11 cellular contexts compared by ENCODE assay signal in the genomic region with DNA sequence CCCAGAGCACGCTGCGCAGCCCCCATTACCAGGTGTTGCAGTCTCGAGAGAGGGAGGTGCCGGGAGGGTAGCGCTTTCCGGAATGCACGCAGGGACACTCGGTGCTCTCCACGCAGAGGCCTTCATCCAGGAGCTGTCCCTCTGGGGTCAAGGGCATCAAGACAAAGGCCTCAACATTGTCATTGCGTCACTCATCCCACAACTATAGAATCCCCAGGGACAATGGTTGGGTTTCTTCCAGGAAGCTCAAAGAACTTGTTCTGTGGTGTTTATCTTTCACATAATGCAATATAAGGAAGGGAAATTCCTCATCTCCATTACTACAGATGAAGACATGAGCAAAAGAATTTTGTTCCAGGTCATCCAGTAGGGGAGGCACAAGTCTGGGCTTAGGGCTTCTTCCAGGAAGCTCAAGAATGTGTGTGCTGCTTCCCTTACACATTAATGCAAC. TPM values are rescaled to one million over a fixed set of nuclear protein-coding genes. Genes with fewer than 3 reads are reported as not detected.
DNase-seq lines count a peak whose midpoint lies in the region; ATAC-seq and TF ChIP-seq lines count a peak whose summit lies in the region.
"Had no signal": no experiment of that assay in that cellular context is flagged by ENCODE, and none has a peak within 500 bp of the region (broad histone marks: within the 10 kb centered on the region; RNA-seq: fewer than 3 reads in every experiment).

No MANE protein-coding gene starts in this region.

- TF ChIP-seq POLR2A in spleen (IDR thresholded peaks at IDR 0.05): no peak

- peaks cover 87% of the 10 kb centered on the region for H3K4me1 ChIP-seq in left ventricle myocardium inferior
- peaks cover 14 to 59% (median 44%) of the 10 kb centered on the region in 6 donors for H3K4me1 ChIP-seq in spleen

- H3K27ac ChIP-seq in left ventricle myocardium inferior (replicated peaks) (peak overlapping the region; percentile 89), spleen (peak overlapping the region in 7 of 8 donors; percentile 48 to 83 (median 78))

- WGBS in spleen, 5 donors: 52 to 93% (median 86%) methylated on average over 10 of the region's 10 CpGs

- no peak for TF ChIP-seq EP300 in Ishikawa (IDR thresholded peaks at IDR 0.05; ENCODE audit: borderline replicate concordance)

- TF ChIP-seq RAD21 in Ishikawa (IDR thresholded peaks at IDR 0.05; ENCODE audit: low read depth): peak; percentile 55

- H3K36me3 ChIP-seq in left ventricle myocardium inferior (peaks cover 18% of the 10 kb centered on the region), spleen (peaks cover 0 to 10% (median 0%) of the 10 kb centered on the region in 6 donors)

- in situ Hi-C loops in astrocyte of the spinal cord (cut with HindIII; ENCODE audit: low sequenced_read_pairs): no loop called here

- H3K4me3 ChIP-seq in astrocyte of the spinal cord (ENCODE audit: low read depth, low read length) (no peak overlapping the region), left ventricle myocardium inferior (no peak overlapping the region), spleen (no peak overlapping the region)

- peak; percentile 36 for TF ChIP-seq CTCF in astrocyte of the spinal cord (IDR thresholded peaks at IDR 0.05; ENCODE audit: low read depth, low read length)
- TF ChIP-seq CTCF in left ventricle myocardium inferior (IDR thresholded peaks at IDR 0.05; ENCODE audit: borderline replicate concordance): peak; percentile 39
- TF ChIP-seq CTCF in spleen (IDR thresholded peaks at IDR 0.05 in 8 of 11, conservative IDR thresholded peaks at IDR 0.05 in 3 of 11): peak in 1 of 11 experiments; percentile 5

- peaks cover 37% of the 10 kb centered on the region for H3K27me3 ChIP-seq in left ventricle myocardium inferior (ENCODE audit: low read depth)
- H3K27me3 ChIP-seq in spleen (replicated peaks in 1 of 7): peaks cover 0 to 40% (median 5%) of the 10 kb centered on the region in 7 donors

- intact Hi-C loops in left ventricle myocardium inferior (cut with micrococcal nuclease) (loop anchor here (10.0 kb wide), 1 partner anchor 112 kb away; no protein-coding TSS in a partner anchor), spleen (cut with DNase I; ENCODE audit: low total_unique reads) (no loop called here)

- H3K9me3 ChIP-seq in left ventricle myocardium inferior (replicated peaks): no peaks in the 10 kb centered on the region
- H3K9me3 ChIP-seq in spleen: no peaks in the 10 kb centered on the region

- DNase-seq in astrocyte of the spinal cord (ENCODE audit: low read depth, low spot score) (peak; percentile 49), left ventricle myocardium inferior (no peak), spleen (no peak), H4 (ENCODE audit: low spot score) (no peak)
- DNase-seq: activated T-cell treated with anti-CD3 and anti-CD28 coated beads for 4 hours, caudate nucleus, DMS53, small intestine had no signal

- ATAC-seq in HG03097 (IDR thresholded peaks at IDR 0.05; ENCODE audit: low FRiP score, unreplicated experiment) (no peak), GM19452 (IDR thresholded peaks at IDR 0.05; ENCODE audit: unreplicated experiment) (no peak)

TF ChIP-seq in Ishikawa, 13 proteins besides CTCF, POLR2A, EP300 and RAD21:
- TF ChIP-seq CEBPB (IDR thresholded peaks at IDR 0.05) (peak; percentile 44; the same call in 1 of the 2 replicates), TCF12 (IDR thresholded peaks at IDR 0.05; ENCODE audit: low read depth) (no peak)

RNA-seq across cellular contexts. Expression of a gene that starts 52.1 kb away (rescaled TPM):
- total RNA-seq in left ventricle myocardium inferior (250 TPM), spleen (100 to 1,000 TPM; 272 to 957 (median 395) TPM)
- 10 to 100 TPM; 12.9 to 38.6 (median 15.5) TPM for polyA plus RNA-seq in spleen
- total RNA-seq in H4 (2014; rRNA removed; shearing (Covaris generic)): 0.08 and 0.23 TPM in 2 replicates

Comparison
In these comparisons a context has a peak if more than half of its experiments do, and no peak if none do; other contexts are left out.
1. RNA of a gene that starts 52.1 kb away (total RNA-seq): 272 to 957 TPM in spleen and 250 TPM in left ventricle myocardium inferior (single experiment); 0.08 to 0.23 TPM in H4; every median in the first group is over 100 times any median in the second.